1 cellular context compared by ENCODE assay signal in the genomic region with DNA sequence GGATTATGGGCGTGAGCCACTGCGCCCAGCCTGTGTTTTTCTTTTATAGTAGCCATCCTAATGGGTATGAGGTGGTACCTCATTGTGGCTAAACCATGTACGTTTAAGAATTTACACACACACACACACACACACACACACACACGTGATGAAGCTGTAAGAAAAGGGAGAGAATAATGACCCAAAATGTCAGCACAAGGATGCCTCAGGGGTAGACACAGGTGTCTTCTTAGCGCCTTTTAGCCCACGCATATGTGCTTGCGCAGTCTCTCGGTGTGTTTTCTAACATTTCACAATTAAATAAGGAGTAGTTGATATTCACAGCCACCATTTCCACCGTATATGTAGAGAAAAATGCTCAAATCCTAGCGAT.
A peak's percentile ranks its signal among the peaks of the same experiment; 100 is the strongest.
TF ChIP-seq lines count a peak whose summit lies in the region.

No MANE protein-coding gene starts in this region.

TF ChIP-seq in K562, 482 proteins besides CTCF, POLR2A, EP300 and RAD21:
- no peak for TF ChIP-seq ATF7 (IDR thresholded peaks at IDR 0.05)
- TF ChIP-seq CSDE1 (IDR thresholded peaks at IDR 0.05) = no peak
- TF ChIP-seq, protein P1, sequence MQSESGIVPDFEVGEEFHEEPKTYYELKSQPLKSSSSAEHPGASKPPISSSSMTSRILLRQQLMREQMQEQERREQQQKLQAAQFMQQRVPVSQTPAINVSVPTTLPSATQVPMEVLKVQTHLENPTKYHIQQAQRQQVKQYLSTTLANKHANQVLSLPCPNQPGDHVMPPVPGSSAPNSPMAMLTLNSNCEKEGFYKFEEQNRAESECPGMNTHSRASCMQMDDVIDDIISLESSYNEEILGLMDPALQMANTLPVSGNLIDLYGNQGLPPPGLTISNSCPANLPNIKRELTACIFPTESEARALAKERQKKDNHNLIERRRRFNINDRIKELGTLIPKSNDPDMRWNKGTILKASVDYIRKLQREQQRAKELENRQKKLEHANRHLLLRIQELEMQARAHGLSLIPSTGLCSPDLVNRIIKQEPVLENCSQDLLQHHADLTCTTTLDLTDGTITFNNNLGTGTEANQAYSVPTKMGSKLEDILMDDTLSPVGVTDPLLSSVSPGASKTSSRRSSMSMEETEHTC (IDR thresholded peaks at IDR 0.05) = 0 out of 2 replicates have a peak, but pooled peaks have one; percentile 4
- 0 out of 2 replicates have a peak, but pooled peaks have one; percentile 28 for TF ChIP-seq CEBPB (tag; IDR thresholded peaks at IDR 0.05)
- TF ChIP-seq, protein P2, sequence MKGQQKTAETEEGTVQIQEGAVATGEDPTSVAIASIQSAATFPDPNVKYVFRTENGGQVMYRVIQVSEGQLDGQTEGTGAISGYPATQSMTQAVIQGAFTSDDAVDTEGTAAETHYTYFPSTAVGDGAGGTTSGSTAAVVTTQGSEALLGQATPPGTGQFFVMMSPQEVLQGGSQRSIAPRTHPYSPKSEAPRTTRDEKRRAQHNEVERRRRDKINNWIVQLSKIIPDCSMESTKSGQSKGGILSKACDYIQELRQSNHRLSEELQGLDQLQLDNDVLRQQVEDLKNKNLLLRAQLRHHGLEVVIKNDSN (CRISPR knock-in tag; IDR thresholded peaks at IDR 0.05) = peak; percentile 63
- TF ChIP-seq BMI1 (IDR thresholded peaks at IDR 0.05; ENCODE audit: low read length) = no peak
- no peak for TF ChIP-seq ZNF717 (CRISPR knock-in tag; IDR thresholded peaks at IDR 0.05)
